In genomic region chr3:53902711-53903110, GRCh38 we compare ENCODE assay signal across 20 cellular contexts. TPM values are rescaled to one million over a fixed set of nuclear protein-coding genes. Genes with fewer than 3 reads are reported as not detected.
DNase-seq lines count a peak whose midpoint lies in the region; ATAC-seq, FAIRE-seq and TF ChIP-seq lines count a peak whose summit lies in the region.
"Had no signal": no experiment of that assay in that cellular context is flagged by ENCODE, and none has a peak within 500 bp of the region (broad histone marks: within the 10 kb centered on the region; RNA-seq: fewer than 3 reads in every experiment).

No MANE protein-coding gene starts in this region.

- H3K4me3 ChIP-seq in bronchial epithelial cell (ENCODE audit: low read depth, low read length) = no peak overlapping the region
- H3K4me3 ChIP-seq in mesendoderm (ENCODE audit: low read length) = no peak overlapping the region
- no peak overlapping the region for H3K4me3 ChIP-seq in trophoblast cell (ENCODE audit: low read depth, low read length)
- H3K4me3 ChIP-seq: A549; BLaER1 treated with 17β-estradiol and CSF1 and Interleukin-3, amounts not matched to agents 10 nM and 100 nM had no signal

- H3K18ac ChIP-seq in mesendoderm (ENCODE audit: low read length) (no peak overlapping the region), trophoblast cell (ENCODE audit: low read length) (no peak overlapping the region)

- no peak overlapping the region for H3K4me2 ChIP-seq in mesendoderm (ENCODE audit: low read length)
- H3K4me2 ChIP-seq in trophoblast cell (ENCODE audit: low read length) = no peak overlapping the region
- H3K4me2 ChIP-seq: A549; BLaER1 treated with 17β-estradiol and CSF1 and Interleukin-3, amounts not matched to agents 10 nM and 100 nM had no signal

- H2AFZ ChIP-seq in trophoblast cell (ENCODE audit: insufficient read depth, low read length, poor library complexity) = no peak overlapping the region

- WGBS in mesendoderm (ENCODE audit: extremely low coverage, insufficient coverage, low lambda C conversion rate) = no CpG with 5 or more reads among the region's 5 CpGs
- no CpG with 5 or more reads among the region's 5 CpGs for WGBS in trophoblast cell (ENCODE audit: extremely low coverage, insufficient coverage, insufficient read length)

- H3K9me3 ChIP-seq in trophoblast cell (ENCODE audit: insufficient read depth, low read depth, low read length) = no peaks in the 10 kb centered on the region
- H3K9me3 ChIP-seq: A549, Caco-2 had no signal

- H3K9ac ChIP-seq in mesendoderm (ENCODE audit: low read length) = no peak overlapping the region
- H3K9ac ChIP-seq in trophoblast cell (ENCODE audit: low read length) = no peak overlapping the region
- H3K9ac ChIP-seq: BLaER1 treated with 17β-estradiol and CSF1 and Interleukin-3, amounts not matched to agents 10 nM and 100 nM had no signal

- DNase-seq in bronchial epithelial cell (ENCODE audit: low read depth) (peak; percentile 59), mesendoderm (peak; percentile 38), trophoblast cell (peak; percentile 73 to 84), hepatic stellate cell (ENCODE audit: low spot score) (no peak)
- DNase-seq: AML-193; Caco-2; Calu3; CD4-positive, alpha-beta T cell; CD8-positive, alpha-beta T cell; DMS79 treated with DMSO at 0.1 percent for 48 hours; GF-D8 had no signal

- H2BK5ac ChIP-seq in mesendoderm (ENCODE audit: low read length) (no peak overlapping the region), trophoblast cell (ENCODE audit: low read depth, low read length, poor library complexity) (no peak overlapping the region)

- FAIRE-seq in bronchial epithelial cell (lab: Jason Lieb, UNC) = no peak
- FAIRE-seq: A549, D721Med, G401.6, GM12891 had no signal

- H3K4me1 ChIP-seq in mesendoderm (ENCODE audit: control insufficient read depth, low read depth, low read length) = no peaks in the 10 kb centered on the region
- no peaks in the 10 kb centered on the region for H3K4me1 ChIP-seq in trophoblast cell (ENCODE audit: control insufficient read depth in 1 of 2, insufficient read depth in 2 of 2, low read length in 2 of 2)
- H3K4me1 ChIP-seq: A549; BLaER1 treated with 17β-estradiol and CSF1 and Interleukin-3, amounts not matched to agents 10 nM and 100 nM; Caco-2 had no signal

- H4K8ac ChIP-seq in mesendoderm (ENCODE audit: low read depth, low read length) (no peak overlapping the region), trophoblast cell (ENCODE audit: low read depth, low read length) (no peak overlapping the region)

- H3K27me3 ChIP-seq in bronchial epithelial cell (ENCODE audit: control insufficient read depth, insufficient read depth, low read length) = no peaks in the 10 kb centered on the region
- peaks cover 2% of the 10 kb centered on the region for H3K27me3 ChIP-seq in mesendoderm (ENCODE audit: insufficient read depth, low read length, poor library complexity)
- H3K27me3 ChIP-seq in trophoblast cell (ENCODE audit: insufficient read depth, low read length) = no peaks in the 10 kb centered on the region
- H3K27me3 ChIP-seq: BLaER1 treated with 17β-estradiol and CSF1 and Interleukin-3, amounts not matched to agents 10 nM and 100 nM had no signal

- no peak for ATAC-seq in HG02852 (IDR thresholded peaks at IDR 0.05; ENCODE audit: unreplicated experiment)
- ATAC-seq: A549; CD8-positive, alpha-beta T cell had no signal

- H2AK5ac ChIP-seq in mesendoderm (ENCODE audit: low read length) = no peak overlapping the region
- no peak overlapping the region for H2AK5ac ChIP-seq in trophoblast cell (ENCODE audit: low read length)

- H4K91ac ChIP-seq in trophoblast cell (ENCODE audit: low read depth, low read length) = no peak overlapping the region

- H3K4ac ChIP-seq in mesendoderm (ENCODE audit: low read depth, low read length) (no peak overlapping the region), trophoblast cell (ENCODE audit: low read depth, low read length) (no peak overlapping the region)

- no peak overlapping the region for H3K56ac ChIP-seq in mesendoderm (ENCODE audit: low read length)

- no peak for TF ChIP-seq CTCF in bronchial epithelial cell (IDR thresholded peaks at IDR 0.05; ENCODE audit: insufficient read depth, low read length, severe bottlenecking)

- H3K79me2 ChIP-seq in mesendoderm (ENCODE audit: control insufficient read depth, insufficient read depth, low read length) (no peaks in the 10 kb centered on the region), trophoblast cell (ENCODE audit: control insufficient read depth, insufficient read depth, low read length, poor library complexity) (no peaks in the 10 kb centered on the region)

- no peaks in the 10 kb centered on the region for H3K36me3 ChIP-seq in bronchial epithelial cell (ENCODE audit: control insufficient read depth, insufficient read depth, low read length)
- no peaks in the 10 kb centered on the region for H3K36me3 ChIP-seq in mesendoderm (ENCODE audit: control insufficient read depth, insufficient read depth, low read length)
- no peaks in the 10 kb centered on the region for H3K36me3 ChIP-seq in trophoblast cell (ENCODE audit: control insufficient read depth in 1 of 2, insufficient read depth in 2 of 2, low read length in 2 of 2)
- H3K36me3 ChIP-seq: BLaER1 treated with 17β-estradiol and CSF1 and Interleukin-3, amounts not matched to agents 10 nM and 100 nM had no signal

- no peak overlapping the region for H3K14ac ChIP-seq in trophoblast cell (ENCODE audit: low read length)

- H4K12ac ChIP-seq in trophoblast cell (ENCODE audit: low read depth, low read length) = no peak overlapping the region

- H3K79me1 ChIP-seq in mesendoderm (ENCODE audit: low read length) = no peaks in the 10 kb centered on the region
- no peaks in the 10 kb centered on the region for H3K79me1 ChIP-seq in trophoblast cell (ENCODE audit: low read length)

- H2BK12ac ChIP-seq in trophoblast cell (ENCODE audit: low read length) = no peak overlapping the region

- H2BK15ac ChIP-seq in mesendoderm (replicated peaks; ENCODE audit: low read depth) = no peak overlapping the region

- H4K5ac ChIP-seq in mesendoderm (ENCODE audit: low read length) = no peak overlapping the region

- H2BK120ac ChIP-seq in mesendoderm (ENCODE audit: low read depth, low read length) = no peak overlapping the region
- H2BK120ac ChIP-seq in trophoblast cell (ENCODE audit: insufficient read depth, low read length, poor library complexity) = no peak overlapping the region

- H3K27ac ChIP-seq in mesendoderm (ENCODE audit: low read depth, low read length) = no peak overlapping the region
- H3K27ac ChIP-seq in trophoblast cell (ENCODE audit: low read depth, low read length) = no peak overlapping the region
- H3K27ac ChIP-seq: 22Rv1; A549; BLaER1 treated with 17β-estradiol and CSF1 and Interleukin-3, amounts not matched to agents 10 nM and 100 nM; C4-2B had no signal

- H3K23ac ChIP-seq in mesendoderm (ENCODE audit: low read length) = no peak overlapping the region
- no peak overlapping the region for H3K23ac ChIP-seq in trophoblast cell (ENCODE audit: low read length)

RNA-seq across cellular contexts. Expression of gene SELENOK, which starts 11.1 kb away (rescaled TPM):
- 23.7 and 32.5 TPM in 2 replicates for total RNA-seq in bronchial epithelial cell
- 52.9 TPM for polyA plus RNA-seq in mesendoderm (2013, experiment 1 of 2)
- polyA plus RNA-seq in mesendoderm (2013, experiment 2 of 2) = 52.7 TPM
- 90.3 and 101 TPM in 2 replicates for polyA plus RNA-seq in trophoblast cell (2013)

RNA-seq across cellular contexts. Expression of gene ACTR8, which starts 20.8 kb away (rescaled TPM):
- 16.8 and 18.9 TPM in 2 replicates for total RNA-seq in bronchial epithelial cell
- 11.6 TPM for polyA plus RNA-seq in mesendoderm (2013, experiment 1 of 2)
- polyA plus RNA-seq in mesendoderm (2013, experiment 2 of 2) = 11.4 TPM
- 13.0 and 15.2 TPM in 2 replicates for polyA plus RNA-seq in trophoblast cell (2013)

RNA-seq across cellular contexts. Expression of gene IL17RB, which starts 56.3 kb away (rescaled TPM):
- not detected in 2 replicates for total RNA-seq in bronchial epithelial cell
- polyA plus RNA-seq in mesendoderm (2013, experiment 1 of 2) = 2.6 TPM
- polyA plus RNA-seq in mesendoderm (2013, experiment 2 of 2) = 2.5 TPM
- 1.2 and 1.3 TPM in 2 replicates for polyA plus RNA-seq in trophoblast cell (2013)
- total RNA-seq: A172; CD8-positive, alpha-beta T cell had no signal

RNA-seq across cellular contexts. Expression of gene CHDH, which starts 56.5 kb away (rescaled TPM):
- under 0.01 and 0.13 TPM in 2 replicates for total RNA-seq in bronchial epithelial cell
- 2.1 TPM for polyA plus RNA-seq in mesendoderm (2013, experiment 1 of 2)
- polyA plus RNA-seq in mesendoderm (2013, experiment 2 of 2) = 2.1 TPM
- polyA plus RNA-seq in trophoblast cell (2013) = 0.40 and 0.55 TPM in 2 replicates
- total RNA-seq: CD8-positive, alpha-beta T cell had no signal
